Comparison of ENCODE assay signal across 12 cellular contexts in genomic region chr10:3451516-3452185, GRCh38.
DNase-seq lines count a peak whose midpoint lies in the region; ATAC-seq and TF ChIP-seq lines count a peak whose summit lies in the region.
"Had no signal": no experiment of that assay in that cellular context is flagged by ENCODE, and none has a peak within 500 bp of the region (broad histone marks: within the 10 kb centered on the region; RNA-seq: fewer than 3 reads in every experiment).

No MANE protein-coding gene starts in this region.

- TF ChIP-seq CTCF in A673 (conservative IDR thresholded peaks at IDR 0.05; ENCODE audit: low read depth, low read length) (no peak), Panc1 (IDR thresholded peaks at IDR 0.05) (no peak), esophagus squamous epithelium (IDR thresholded peaks at IDR 0.05) (no peak)

- H3K9me3 ChIP-seq in A673 (ENCODE audit: low read depth, low read length, poor library complexity, severe bottlenecking), result no peaks in the 10 kb centered on the region
- no peaks in the 10 kb centered on the region for H3K9me3 ChIP-seq in Panc1 (ENCODE audit: control insufficient read depth, insufficient read depth, low read depth, low read length)
- H3K9me3 ChIP-seq in esophagus squamous epithelium, result no peaks in the 10 kb centered on the region
- peaks cover 0 to 1% of the 10 kb centered on the region in 2 donors for H3K9me3 ChIP-seq in neuronal stem cell (replicated peaks in 1 of 2; ENCODE audit: control insufficient read depth in 2 of 2, insufficient read depth in 1 of 2, low read depth in 1 of 2, low read length in 2 of 2)

- H3K36me3 ChIP-seq in A673 (ENCODE audit: insufficient read depth, low read length, poor library complexity, severe bottlenecking) (no peaks in the 10 kb centered on the region), Panc1 (ENCODE audit: control insufficient read depth, insufficient read depth, low read length) (no peaks in the 10 kb centered on the region), esophagus squamous epithelium (no peaks in the 10 kb centered on the region), neuronal stem cell (replicated peaks in 1 of 2; ENCODE audit: control insufficient read depth in 2 of 2, insufficient read depth in 2 of 2, low read length in 2 of 2) (no peaks in the 10 kb centered on the region)

- no peak overlapping the region for H2BK15ac ChIP-seq in neuronal stem cell (ENCODE audit: low read length)

- no peak overlapping the region for H2BK12ac ChIP-seq in neuronal stem cell (ENCODE audit: low read length)

- intact Hi-C loops in A673 (cut with micrococcal nuclease; ENCODE audit: unreplicated experiment) (no loop called here), Panc1 (cut with micrococcal nuclease; ENCODE audit: unreplicated experiment) (no loop called here), esophagus squamous epithelium (cut with DNase I) (no loop called here)

- no peak overlapping the region for H3K23ac ChIP-seq in neuronal stem cell (ENCODE audit: low read depth, low read length, poor library complexity)

- no peak for ATAC-seq in Panc1
- no peak for ATAC-seq in GM19395 (IDR thresholded peaks at IDR 0.05; ENCODE audit: unreplicated experiment)
- ATAC-seq in HG02678 (IDR thresholded peaks at IDR 0.05; ENCODE audit: unreplicated experiment), result no peak

- in situ Hi-C loops in Panc1 (cut with HindIII; ENCODE audit: low pct_unique_long_range_greater_than_20kb, low sequenced_read_pairs), result no loop called here

- CTCF ChIA-PET in A673 (lab: Charles Lee) (no interaction called here), Panc1 (lab: Charles Lee) (no interaction called here)

- 40 to 60% methylated on average over 5 of the region's 5 CpGs for WGBS in esophagus squamous epithelium, 2 donors
- no CpG with 5 or more reads among the region's 5 CpGs for WGBS in neuronal stem cell (ENCODE audit: extremely low coverage in 2 of 2, insufficient read length in 2 of 2, insufficient replicate concordance in 1 of 2), 2 donors

- BruUV-seq in A673 (replicated peaks; lab: Mats Ljungman, UMichigan) (no TSS peak), Panc1 (replicated peaks; lab: Mats Ljungman, UMichigan) (no TSS peak)

- no peak overlapping the region for H3K18ac ChIP-seq in neuronal stem cell (ENCODE audit: low read length)

- DNase-seq in A673 (ENCODE audit: low spot score) (no peak), Panc1 (ENCODE audit: low read depth, low spot score) (no peak), esophagus squamous epithelium (lab: John Stamatoyannopoulos, UW) (no peak), neuronal stem cell (ENCODE audit: low spot score) (no peak), NCI-H128 (lab: John Stamatoyannopoulos, UW; ENCODE audit: unreplicated experiment) (no peak), DMS 273 (lab: John Stamatoyannopoulos, UW; ENCODE audit: unreplicated experiment) (no peak)
- DNase-seq: activated CD8-positive, alpha-beta memory T cell treated with anti-CD3 and anti-CD28 coated beads, Interleukin-2, amount 50 U/mL, for 4 hours; NCI-H1048; NK-92 treated with Interleukin-12 subunit alpha and Interleukin-12 subunit beta, amount 100 ng/mL, for 24 hours had no signal

- peak overlapping the region; percentile 76 for H2AFZ ChIP-seq in neuronal stem cell (ENCODE audit: low read length)

- no peak overlapping the region for H3K4ac ChIP-seq in neuronal stem cell (ENCODE audit: low read length)

- POLR2A ChIA-PET in A673 (lab: Charles Lee; ENCODE audit: low non-redundant PET), result no interaction called here
- POLR2A ChIA-PET in Panc1 (lab: Charles Lee), result no interaction called here

- H4K8ac ChIP-seq in neuronal stem cell (ENCODE audit: low read depth, low read length), result no peak overlapping the region

- H3K4me2 ChIP-seq in neuronal stem cell (ENCODE audit: insufficient read depth, low read length, poor library complexity, severe bottlenecking), result no peak overlapping the region

- H3K4me3 ChIP-seq in A673 (ENCODE audit: low read depth, low read length, poor library complexity, severe bottlenecking), result no peak overlapping the region
- no peak overlapping the region for H3K4me3 ChIP-seq in Panc1 (ENCODE audit: low read depth in 2 of 2, low read length in 2 of 2)
- H3K4me3 ChIP-seq in esophagus squamous epithelium, result peak overlapping the region in 1 of 4 donors; percentile 30
- H3K4me3 ChIP-seq in neuronal stem cell (ENCODE audit: low read length in 2 of 2), result no peak overlapping the region

- H3K27me3 ChIP-seq in A673 (replicated peaks; ENCODE audit: insufficient read depth, low read depth, low read length, poor library complexity) (no peaks in the 10 kb centered on the region), Panc1 (ENCODE audit: control insufficient read depth, insufficient read depth, low read length) (no peaks in the 10 kb centered on the region), esophagus squamous epithelium (no peaks in the 10 kb centered on the region), neuronal stem cell (ENCODE audit: control insufficient read depth in 3 of 3, insufficient read depth in 3 of 3, low read depth in 1 of 3, low read length in 3 of 3) (no peaks in the 10 kb centered on the region)

- no peak for TF ChIP-seq POLR2A in esophagus squamous epithelium (IDR thresholded peaks at IDR 0.05)

- no peak overlapping the region for H3K14ac ChIP-seq in neuronal stem cell (ENCODE audit: low read length)

- H3K27ac ChIP-seq in A673 (ENCODE audit: low read depth, low read length, poor library complexity, severe bottlenecking) (peak overlapping the region; percentile 49), Panc1 (ENCODE audit: low read length) (peak overlapping the region; percentile 37), esophagus squamous epithelium (peak overlapping the region; percentile 49 to 87 (median 82)), neuronal stem cell (replicated peaks; ENCODE audit: low read length) (no peak overlapping the region)
- H3K27ac ChIP-seq: C4-2B had no signal

- no peaks in the 10 kb centered on the region for H3K79me1 ChIP-seq in neuronal stem cell (ENCODE audit: low read depth, low read length)

- H3K9ac ChIP-seq in neuronal stem cell (ENCODE audit: low read depth, low read length, poor library complexity), result no peak overlapping the region

- no peak overlapping the region for H4K91ac ChIP-seq in neuronal stem cell (ENCODE audit: low read depth, low read length, poor library complexity)

- H2BK120ac ChIP-seq in neuronal stem cell (ENCODE audit: low read depth, low read length), result no peak overlapping the region

- no peak overlapping the region for H2BK5ac ChIP-seq in neuronal stem cell (ENCODE audit: low read length)

- H3K4me1 ChIP-seq in A673 (ENCODE audit: insufficient read depth, low read length, poor library complexity, severe bottlenecking) (peaks cover 40% of the 10 kb centered on the region), Panc1 (ENCODE audit: control insufficient read depth, insufficient read depth, low read length) (peaks cover 10% of the 10 kb centered on the region; the same call in 1 of the 2 replicates), esophagus squamous epithelium (peaks cover 7 to 27% (median 24%) of the 10 kb centered on the region in 3 donors), neuronal stem cell (ENCODE audit: control insufficient read depth in 2 of 2, insufficient read depth in 1 of 2, low read depth in 1 of 2, low read length in 2 of 2) (peaks cover 8 to 11% of the 10 kb centered on the region in 2 donors)

- no peak overlapping the region for H2AK5ac ChIP-seq in neuronal stem cell (ENCODE audit: low read depth, low read length)
